ENCODE assay signal across 8 cellular contexts in genomic region chrX:37571426-37572111, GRCh38. TPM values are rescaled to one million over a fixed set of nuclear protein-coding genes. Genes with fewer than 3 reads are reported as not detected.
DNase-seq lines count a peak whose midpoint lies in the region; ATAC-seq and TF ChIP-seq lines count a peak whose summit lies in the region.
"Not testable (repeated sequence)": the region's sequence is repeated elsewhere in the genome, so short reads cannot be mapped to it uniquely, and the experiment has no call there.

Gene LANCL3, plus strand, starts transcription at chrX:37571661. Its CDS starts 210 bp downstream, at chrX:37571871.

- peak within 1 kb of the TSS; percentile 77 to 89 (median 82) for H3K4me3 Mint-ChIP-seq in IgD-negative memory B cell
- H3K4me3 Mint-ChIP-seq in activated T-helper 17 cell treated with anti-CD3 and anti-CD28 coated beads, Interleukin-2, amount 50 U/mL, for 72 hours: peak within 1 kb of the TSS; percentile 78

- H3K4me3 ChIP-seq in DOHH2 (ENCODE audit: low read length) (peak within 1 kb of the TSS; percentile 51), SK-N-MC (peak within 1 kb of the TSS; percentile 76), dorsolateral prefrontal cortex (peak within 1 kb of the TSS; percentile 16 to 68 (median 48)), iPS-20b (ENCODE audit: low read length) (peak within 1 kb of the TSS; percentile 47; the same call in 1 of the 2 replicates), subcutaneous abdominal adipose tissue (ENCODE audit: low read depth in 1 of 5, low read length in 5 of 5) (peak within 1 kb of the TSS in 3 of 5 donors; percentile 37 to 52 (median 51))

- H3K27me3 Mint-ChIP-seq in IgD-negative memory B cell: peaks cover 13% of the 10 kb centered on the region
- H3K27me3 Mint-ChIP-seq in activated T-helper 17 cell treated with anti-CD3 and anti-CD28 coated beads, Interleukin-2, amount 50 U/mL, for 72 hours: not testable (repeated sequence)

- H3K79me2 ChIP-seq in DOHH2 (ENCODE audit: control insufficient read depth, low read length): not testable (repeated sequence)

- H4K20me1 ChIP-seq in DOHH2 (ENCODE audit: control insufficient read depth, insufficient read depth, low read depth, low read length): not testable (repeated sequence)

- H3K36me3 Mint-ChIP-seq in IgD-negative memory B cell; activated T-helper 17 cell treated with anti-CD3 and anti-CD28 coated beads, Interleukin-2, amount 50 U/mL, for 72 hours (ENCODE audit: low read depth): not testable (repeated sequence)

- peak; percentile 42 for ATAC-seq in activated T-helper 17 cell treated with anti-CD3 and anti-CD28 coated beads, Interleukin-2, amount 50 U/mL, for 72 hours (replicated peaks)
- ATAC-seq in omental fat pad (ENCODE audit: low FRiP score): peak; percentile 37

- not testable (repeated sequence) for TF ChIP-seq CTCF in DOHH2 (IDR thresholded peaks at IDR 0.05; ENCODE audit: low read depth, low read length, poor library complexity, severe bottlenecking); dorsolateral prefrontal cortex (IDR thresholded peaks at IDR 0.05 in 54 of 56, conservative IDR thresholded peaks at IDR 0.05 in 2 of 56; ENCODE audit: low read depth in 1 of 56, partially characterized antibody in 56 of 56); omental fat pad (IDR thresholded peaks at IDR 0.05)

- H3K9me2 ChIP-seq in DOHH2 (replicated peaks; ENCODE audit: control insufficient read depth, low read length): not testable (repeated sequence)

- H3K4me1 ChIP-seq in DOHH2 (ENCODE audit: control insufficient read depth, low read length) (peaks cover 15% of the 10 kb centered on the region), subcutaneous abdominal adipose tissue (ENCODE audit: control insufficient read depth in 5 of 5, insufficient read depth in 5 of 5, low read length in 5 of 5) (peaks cover 0 to 10% (median 0%) of the 10 kb centered on the region in 5 donors)
- H3K4me1 ChIP-seq in iPS-20b (ENCODE audit: insufficient read depth, low read length): not testable (repeated sequence)

- not testable (repeated sequence) for DNase-seq in SK-N-MC (ENCODE audit: low read depth, low spot score); omental fat pad (ENCODE audit: low spot score)
- DNase-seq in dorsolateral prefrontal cortex: peak in 6 of 10 donors; percentile 5 to 56 (median 28)

- not testable (repeated sequence) for H3K9me3 ChIP-seq in DOHH2 (ENCODE audit: control insufficient read depth, insufficient read depth, low read length); SK-N-MC (ENCODE audit: low read depth, low read length); iPS-20b (ENCODE audit: insufficient read depth, low read depth, low read length); subcutaneous abdominal adipose tissue (ENCODE audit: control insufficient read depth in 5 of 5, low read length in 5 of 5)

- H3F3A ChIP-seq in DOHH2 (ENCODE audit: control insufficient read depth, insufficient read depth): not testable (repeated sequence)

- H3K27ac Mint-ChIP-seq in IgD-negative memory B cell: peak within 1 kb of the TSS in 1 of 3 donors; percentile 50
- not testable (repeated sequence) for H3K27ac Mint-ChIP-seq in activated T-helper 17 cell treated with anti-CD3 and anti-CD28 coated beads, Interleukin-2, amount 50 U/mL, for 72 hours

- not testable (repeated sequence) for H3K4me1 Mint-ChIP-seq in IgD-negative memory B cell; activated T-helper 17 cell treated with anti-CD3 and anti-CD28 coated beads, Interleukin-2, amount 50 U/mL, for 72 hours

- peak within 1 kb of the TSS; percentile 60 for H3K4me2 ChIP-seq in DOHH2 (ENCODE audit: low read length)

- intact Hi-C loops in dorsolateral prefrontal cortex (cut with DNase I): not testable (repeated sequence)

- not testable (repeated sequence) for H3K36me3 ChIP-seq in DOHH2 (ENCODE audit: control insufficient read depth, low read length); SK-N-MC (ENCODE audit: insufficient read depth, low read length); iPS-20b (ENCODE audit: insufficient read depth, low read depth, low read length); subcutaneous abdominal adipose tissue (ENCODE audit: control insufficient read depth in 5 of 5, insufficient read depth in 5 of 5, low read length in 5 of 5)

- not testable (repeated sequence) for H3K27ac ChIP-seq in DOHH2 (ENCODE audit: low read depth, low read length); SK-N-MC; dorsolateral prefrontal cortex; iPS-20b (ENCODE audit: low read length); subcutaneous abdominal adipose tissue (ENCODE audit: low read depth, low read length)

- H3K27me3 ChIP-seq in DOHH2 (ENCODE audit: control insufficient read depth, low read length): not testable (repeated sequence)
- H3K27me3 ChIP-seq in dorsolateral prefrontal cortex: peaks cover 0 to 43% (median 4%) of the 10 kb centered on the region in 45 donors
- H3K27me3 ChIP-seq in iPS-20b (ENCODE audit: insufficient read depth, low read length): peaks cover 21% of the 10 kb centered on the region
- H3K27me3 ChIP-seq in subcutaneous abdominal adipose tissue (ENCODE audit: control insufficient read depth in 5 of 5, insufficient read depth in 4 of 5, low read length in 5 of 5): peaks cover 0 to 16% (median 4%) of the 10 kb centered on the region in 5 donors

- not testable (repeated sequence) for H3K9me3 Mint-ChIP-seq in IgD-negative memory B cell; activated T-helper 17 cell treated with anti-CD3 and anti-CD28 coated beads, Interleukin-2, amount 50 U/mL, for 72 hours

- not testable (repeated sequence) for H3K9ac ChIP-seq in SK-N-MC (ENCODE audit: insufficient read length); iPS-20b (ENCODE audit: low read depth, low read length); subcutaneous abdominal adipose tissue (ENCODE audit: low read length in 5 of 5)

RNA-seq across cellular contexts. Expression of gene LANCL3, which starts in this region (rescaled TPM):
- polyA plus RNA-seq in IgD-negative memory B cell: 0.19 TPM
- under 1 TPM; 0.40 to 0.95 TPM for total RNA-seq in activated T-helper 17 cell treated with anti-CD3 and anti-CD28 coated beads, Interleukin-2, amount 50 U/mL, for 72 hours
- total RNA-seq in dorsolateral prefrontal cortex (10 to 100 TPM in 3 of 120 experiments, 1 to 10 TPM in 117; 1.8 to 10.5 (median 5.4) TPM), omental fat pad (under 1 TPM; 0.09 to 0.72 (median 0.27) TPM)

Comparison
In these comparisons a context has a peak if more than half of its experiments do, and no peak if none do; other contexts are left out.
1. Peak in ATAC-seq in activated T-helper 17 cell treated with anti-CD3 and anti-CD28 coated beads, Interleukin-2, amount 50 U/mL, for 72 hours; RNA of the gene not detected or under 1 TPM.
2. Peak in ATAC-seq in omental fat pad; RNA of the gene not detected or under 1 TPM.